27 cellular contexts compared by ENCODE assay signal in genomic region chr16:12093902-12094301, GRCh38.
"Had no signal": no experiment of that assay in that cellular context is flagged by ENCODE, and none has a peak within 500 bp of the region (broad histone marks: within the 10 kb centered on the region; RNA-seq: fewer than 3 reads in every experiment).

No MANE protein-coding gene starts in this region.

- H3K36me3 Mint-ChIP-seq: natural killer cell treated with Interleukin-12 subunit alpha and Interleukin-12 subunit beta and Interleukin-15 and Interleukin-18, amount 100 ng/mL, for 72 hours had no signal

- H3K27ac ChIP-seq: esophagus muscularis mucosa, foreskin keratinocyte, gastroesophageal sphincter, heart left ventricle, hepatocyte, parathyroid adenoma, stomach, thyroid gland, vagina had no signal

- H3K9ac ChIP-seq: parathyroid adenoma had no signal

- H3K27ac Mint-ChIP-seq: memory B cell; natural killer cell treated with Interleukin-12 subunit alpha and Interleukin-12 subunit beta and Interleukin-15 and Interleukin-18, amount 100 ng/mL, for 72 hours; progenitor cell of endocrine pancreas had no signal

- H3K9me3 ChIP-seq: esophagus muscularis mucosa, gastroesophageal sphincter, heart left ventricle, stomach, thyroid gland, vagina had no signal

- H3K36me3 ChIP-seq: esophagus muscularis mucosa, gastroesophageal sphincter, stomach, thyroid gland, vagina had no signal

- H3K9me3 Mint-ChIP-seq: memory B cell; natural killer cell treated with Interleukin-12 subunit alpha and Interleukin-12 subunit beta and Interleukin-15 and Interleukin-18, amount 100 ng/mL, for 72 hours; neural crest cell had no signal

- FAIRE-seq: endothelial cell of umbilical vein, kidney had no signal

- DNase-seq: dermis blood vessel endothelial cell; effector memory CD4-positive, alpha-beta T cell; foreskin keratinocyte; heart left ventricle; stimulated activated CD4-positive, alpha-beta T cell treated with anti-CD3 and anti-CD28 coated beads, Interleukin-12 subunit alpha, Interleukin-12 subunit beta, amount 100 ng/mL, for 4 hours; stimulated activated CD4-positive, alpha-beta T cell treated with anti-CD3 and anti-CD28 coated beads, Interleukin-1b, Interleukin-23, amount 100 ng/mL, for 48 hours; stimulated activated CD4-positive, alpha-beta T cell treated with anti-CD3 and anti-CD28 coated beads, Interleukin-4, amount 100 ng/mL, for 1 hour; stimulated activated CD8-positive, alpha-beta memory T cell treated with anti-CD3 and anti-CD28 coated beads, Interleukin-4, amount 100 ng/mL, for 48 hours; stimulated activated naive CD4-positive, alpha-beta T cell treated with Interleukin-2 at 50 U/mL for 16 hours; stomach; thyroid gland; trophoblast cell had no signal

- H3K4me2 ChIP-seq: hepatocyte, smooth muscle cell had no signal

- H3K27me3 Mint-ChIP-seq: memory B cell; natural killer cell treated with Interleukin-12 subunit alpha and Interleukin-12 subunit beta and Interleukin-15 and Interleukin-18, amount 100 ng/mL, for 72 hours had no signal

- H3K4me3 ChIP-seq: esophagus muscularis mucosa, gastroesophageal sphincter, heart left ventricle, hepatocyte, lung, smooth muscle cell, stomach, thyroid gland, vagina had no signal

- ATAC-seq: foreskin keratinocyte; gastroesophageal sphincter; heart left ventricle; left lobe of liver; natural killer cell treated with Interleukin-12 subunit alpha and Interleukin-12 subunit beta and Interleukin-15 and Interleukin-18, amount 100 ng/mL, for 72 hours; sciatic nerve had no signal

- H3K27me3 ChIP-seq: esophagus muscularis mucosa, foreskin keratinocyte, gastroesophageal sphincter, heart left ventricle, hepatocyte, stomach, thyroid gland, vagina had no signal

- H3K4me3 Mint-ChIP-seq: memory B cell; natural killer cell treated with Interleukin-12 subunit alpha and Interleukin-12 subunit beta and Interleukin-15 and Interleukin-18, amount 100 ng/mL, for 72 hours; neural crest cell had no signal

- H2AFZ ChIP-seq: hepatocyte, parathyroid adenoma had no signal
